Comparison of ENCODE assay signal across 8 cellular contexts in genomic region chr11:129695543-129696308, GRCh38.
DNase-seq lines count a peak whose midpoint lies in the region; ATAC-seq and TF ChIP-seq lines count a peak whose summit lies in the region.

No MANE protein-coding gene starts in this region.

- DNase-seq in GM13977 (ENCODE audit: low spot score) (peak; percentile 46), NAMALWA (ENCODE audit: low spot score) (peak; percentile 46), cerebellar cortex (ENCODE audit: low spot score) (peak; percentile 20), lung (ENCODE audit: low spot score) (peak; percentile 69), tibial artery (no peak)
- DNase-seq in stimulated activated CD8-positive, alpha-beta memory T cell treated with anti-CD3 and anti-CD28 coated beads, Interleukin-15, amount 100 ng/mL, for 24 hours (ENCODE audit: low read depth): peak; percentile 45

- TF ChIP-seq CTCF in GM13977 (IDR thresholded peaks at IDR 0.05; ENCODE audit: extremely low read depth, insufficient read depth, missing control alignments) (peak; percentile 83), lung (IDR thresholded peaks at IDR 0.05; ENCODE audit: control extremely low read depth, extremely low read depth) (peak; percentile 31), tibial artery (IDR thresholded peaks at IDR 0.05) (peak in 1 of 2 experiments; percentile 26)

- H3K4me3 ChIP-seq in lung: no peak overlapping the region
- H3K4me3 ChIP-seq in tibial artery: peak overlapping the region in 1 of 2 donors; percentile 22

- H3K27ac ChIP-seq in lung (ENCODE audit: low read depth in 1 of 2, low read length in 1 of 2) (no peak overlapping the region), tibial artery (no peak overlapping the region)

- WGBS in lung, 2 donors: 2 to 5% methylated on average over 25 of the region's 25 CpGs

- in situ Hi-C loops in GM13977 (cut with MboI; ENCODE audit: low pct_unique_long_range_greater_than_20kb, low sequenced_read_pairs, unreplicated experiment): no loop called here

- H3K27me3 ChIP-seq in lung (ENCODE audit: control insufficient read depth, insufficient read depth) (no peaks in the 10 kb centered on the region), tibial artery (peaks cover 0 to 17% of the 10 kb centered on the region in 2 donors)

- peak; percentile 64 for ATAC-seq in HG02571 (IDR thresholded peaks at IDR 0.05; ENCODE audit: unreplicated experiment)
- peak; percentile 88 to 93 for ATAC-seq in activated CD4-positive, CD25-positive, alpha-beta regulatory T cell treated with anti-CD3 and anti-CD28 coated beads, Interleukin-2, amount 50 U/mL, for 24 hours
- peak; percentile 84 for ATAC-seq in lung (ENCODE audit: insufficient read depth, low FRiP score)

- peaks cover 0 to 4% of the 10 kb centered on the region in 2 donors for H3K4me1 ChIP-seq in lung (ENCODE audit: control insufficient read depth in 2 of 2, insufficient read depth in 2 of 2, low read length in 2 of 2)
- peaks cover 0 to 7% (median 2%) of the 10 kb centered on the region in 4 donors for H3K4me1 ChIP-seq in tibial artery

- H3K9me3 ChIP-seq in lung (ENCODE audit: control insufficient read depth in 2 of 2, insufficient read depth in 1 of 2, low read length in 1 of 2) (no peaks in the 10 kb centered on the region), tibial artery (no peaks in the 10 kb centered on the region)

- no peaks in the 10 kb centered on the region for H3K36me3 ChIP-seq in lung (ENCODE audit: control insufficient read depth in 2 of 2, insufficient read depth in 2 of 2, low read length in 2 of 2)
- no peaks in the 10 kb centered on the region for H3K36me3 ChIP-seq in tibial artery

- intact Hi-C loops in tibial artery (cut with DNase I; ENCODE audit: low total_unique reads): no loop called here

Comparison
In these comparisons a context has a peak if more than half of its experiments do, and no peak if none do; other contexts are left out.
1. DNase-seq: peak in GM13977 (single experiment), NAMALWA (single experiment), cerebellar cortex (single experiment), lung (single experiment) and stimulated activated CD8-positive, alpha-beta memory T cell treated with anti-CD3 and anti-CD28 coated beads, Interleukin-15, amount 100 ng/mL, for 24 hours (single experiment); none in tibial artery (0 of 2).
2. Peak in every context shown above with its lines, with median percentiles within 50 percentile points of each other: ATAC-seq.